Comparison of ENCODE assay signal across 11 cellular contexts in the genomic region with DNA sequence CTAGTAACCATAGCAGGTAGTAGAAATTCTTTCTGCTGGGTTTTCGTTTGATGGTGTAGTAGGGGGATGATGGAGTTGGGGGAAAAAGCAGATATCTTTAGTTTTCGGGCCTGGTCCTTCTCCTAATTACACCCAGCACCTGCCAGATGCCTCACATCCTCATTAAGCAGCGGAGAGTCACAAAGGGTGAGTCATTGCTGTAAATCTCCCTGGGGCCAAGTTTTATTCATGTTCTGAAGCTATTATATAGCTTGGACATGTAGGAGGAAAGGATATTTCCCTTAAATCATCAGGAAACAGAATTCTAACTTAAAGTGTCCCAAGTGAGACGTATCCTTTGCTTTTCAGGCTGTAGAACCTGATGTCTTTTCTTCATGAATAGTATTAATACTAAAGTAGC. TPM values are rescaled to one million over a fixed set of nuclear protein-coding genes. Genes with fewer than 3 reads are reported as not detected.
DNase-seq lines count a peak whose midpoint lies in the region; ATAC-seq and TF ChIP-seq lines count a peak whose summit lies in the region.
"Had no signal": no experiment of that assay in that cellular context is flagged by ENCODE, and none has a peak within 500 bp of the region (broad histone marks: within the 10 kb centered on the region; RNA-seq: fewer than 3 reads in every experiment).

No MANE protein-coding gene starts in this region.

- no peak overlapping the region for H2AK5ac ChIP-seq in mesenchymal stem cell (ENCODE audit: low read length, severe bottlenecking)

- no peaks in the 10 kb centered on the region for H3K9me3 ChIP-seq in adipocyte (ENCODE audit: control insufficient read depth, low read length)
- no peaks in the 10 kb centered on the region for H3K9me3 ChIP-seq in mesenchymal stem cell (ENCODE audit: control insufficient read depth, low read length)
- no peaks in the 10 kb centered on the region for H3K9me3 ChIP-seq in tibial artery
- H3K9me3 ChIP-seq: heart right ventricle, Peyer's patch had no signal

- peaks cover 1% of the 10 kb centered on the region for H3K79me1 ChIP-seq in mesenchymal stem cell (replicated peaks; ENCODE audit: low read length, poor library complexity, severe bottlenecking)

- intact Hi-C loops in tibial artery (cut with DNase I; ENCODE audit: low total_unique reads) = no loop called here

- TF ChIP-seq CTCF in tibial artery (IDR thresholded peaks at IDR 0.05) = no peak

- H3K4me2 ChIP-seq in mesenchymal stem cell (ENCODE audit: low read length, poor library complexity, severe bottlenecking) = no peak overlapping the region

- H3K27ac ChIP-seq in mesenchymal stem cell (ENCODE audit: low read length, poor library complexity, severe bottlenecking) (no peak overlapping the region), tibial artery (no peak overlapping the region)
- H3K27ac ChIP-seq: heart right ventricle, Peyer's patch had no signal

- H3K9ac ChIP-seq in adipocyte (ENCODE audit: low read length) = no peak overlapping the region
- H3K9ac ChIP-seq in mesenchymal stem cell (ENCODE audit: low read length) = peak overlapping the region; percentile 17

- no peak overlapping the region for H3K14ac ChIP-seq in mesenchymal stem cell (ENCODE audit: low read length in 2 of 2)

- no peak overlapping the region for H2BK120ac ChIP-seq in mesenchymal stem cell (ENCODE audit: low read depth, low read length)

- H3K4me1 ChIP-seq in adipocyte (ENCODE audit: control insufficient read depth, insufficient read depth, low read length) (peaks cover 4% of the 10 kb centered on the region), mesenchymal stem cell (ENCODE audit: control insufficient read depth, insufficient read depth, low read depth, low read length) (peaks cover 2% of the 10 kb centered on the region), tibial artery (peaks cover 0 to 13% (median 2%) of the 10 kb centered on the region in 4 donors)
- H3K4me1 ChIP-seq: Peyer's patch had no signal

- no CpG with 5 or more reads among the region's 4 CpGs for WGBS in mesenchymal stem cell

- no peak overlapping the region for H4K91ac ChIP-seq in mesenchymal stem cell (ENCODE audit: low read length)

- no peak overlapping the region for H3K23ac ChIP-seq in mesenchymal stem cell (ENCODE audit: low read length in 2 of 2)

- H2AFZ ChIP-seq in mesenchymal stem cell (ENCODE audit: low read depth, low read length) = no peak overlapping the region

- no peak overlapping the region for H3K4me3 ChIP-seq in adipocyte (ENCODE audit: low read length)
- no peak overlapping the region for H3K4me3 ChIP-seq in mesenchymal stem cell (ENCODE audit: insufficient read depth in 1 of 2, low read depth in 1 of 2, low read length in 2 of 2)
- H3K4me3 ChIP-seq in tibial artery = no peak overlapping the region
- H3K4me3 ChIP-seq: heart right ventricle, Peyer's patch had no signal

- no peak overlapping the region for H2BK15ac ChIP-seq in mesenchymal stem cell (ENCODE audit: low read depth, poor library complexity, severe bottlenecking)

- H3K36me3 ChIP-seq in adipocyte (ENCODE audit: control insufficient read depth, insufficient read depth, low read length, severe bottlenecking) = no peaks in the 10 kb centered on the region
- H3K36me3 ChIP-seq in mesenchymal stem cell (ENCODE audit: control insufficient read depth in 1 of 2, insufficient read depth in 2 of 2, low read depth in 1 of 2, low read length in 2 of 2) = no peaks in the 10 kb centered on the region
- no peaks in the 10 kb centered on the region for H3K36me3 ChIP-seq in tibial artery
- H3K36me3 ChIP-seq: heart right ventricle, Peyer's patch had no signal

- H3K18ac ChIP-seq in mesenchymal stem cell (ENCODE audit: low read depth in 1 of 2, low read length in 2 of 2) = no peak overlapping the region

- H3K27me3 ChIP-seq in adipocyte (replicated peaks; ENCODE audit: control insufficient read depth, insufficient read depth, low read length) (no peaks in the 10 kb centered on the region), mesenchymal stem cell (ENCODE audit: control insufficient read depth in 1 of 2, insufficient read depth in 1 of 2, low read length in 2 of 2) (no peaks in the 10 kb centered on the region), tibial artery (no peaks in the 10 kb centered on the region)
- H3K27me3 ChIP-seq: Peyer's patch had no signal

- DNase-seq in EH (ENCODE audit: low read depth) (peak; percentile 79), LoVo (ENCODE audit: low spot score) (peak; percentile 54), adipocyte (ENCODE audit: low read depth) (peak; percentile 57), mesenchymal stem cell (peak; percentile 53), tibial artery (no peak), SHP77 (lab: John Stamatoyannopoulos, UW) (no peak)
- DNase-seq: anterior cingulate cortex, heart right ventricle, Peyer's patch, substantia nigra had no signal

- H2BK5ac ChIP-seq in mesenchymal stem cell (ENCODE audit: low read depth, low read length, poor library complexity, severe bottlenecking) = no peak overlapping the region

- H3K4ac ChIP-seq in mesenchymal stem cell (ENCODE audit: low read depth in 1 of 2, low read length in 2 of 2) = no peak overlapping the region

- no peak for ATAC-seq in HG02571 (IDR thresholded peaks at IDR 0.05; ENCODE audit: unreplicated experiment)
- ATAC-seq: heart right ventricle had no signal

- no peak overlapping the region for H4K8ac ChIP-seq in mesenchymal stem cell (ENCODE audit: low read length)

- H2BK12ac ChIP-seq in mesenchymal stem cell (ENCODE audit: low read length in 2 of 2) = no peak overlapping the region

RNA-seq across cellular contexts. Expression of a gene that starts 4.9 kb away (rescaled TPM):
- polyA plus RNA-seq in mesenchymal stem cell (2013, experiment 1 of 2) = 14.4 TPM
- polyA plus RNA-seq in mesenchymal stem cell (2013, experiment 2 of 2) = 14.2 TPM

RNA-seq across cellular contexts. Expression of a gene that starts 11.0 kb away (rescaled TPM):
- 7.6 TPM for polyA plus RNA-seq in mesenchymal stem cell (2013, experiment 1 of 2)
- polyA plus RNA-seq in mesenchymal stem cell (2013, experiment 2 of 2) = 7.4 TPM

RNA-seq across cellular contexts. Expression of a gene that starts 44.7 kb away (rescaled TPM):
- 12.5 TPM for polyA plus RNA-seq in mesenchymal stem cell (2013, experiment 1 of 2)
- 11.9 TPM for polyA plus RNA-seq in mesenchymal stem cell (2013, experiment 2 of 2)

RNA-seq across cellular contexts. Expression of a gene that starts 46.2 kb away (rescaled TPM):
- 0.10 TPM for polyA plus RNA-seq in mesenchymal stem cell (2013, experiment 1 of 2)
- 0.12 TPM for polyA plus RNA-seq in mesenchymal stem cell (2013, experiment 2 of 2)

Comparison
In these comparisons a context has a peak if more than half of its experiments do, and no peak if none do; other contexts are left out.
1. DNase-seq: peak in EH (single experiment), LoVo (single experiment), adipocyte (single experiment) and mesenchymal stem cell (single experiment); none in tibial artery (0 of 2) and SHP77 (0 of 2).